Comparison of ENCODE assay signal across 2 cellular contexts in genomic region chr2:233572468-233572867, GRCh38.
TF ChIP-seq lines count a peak whose summit lies in the region.

No MANE protein-coding gene starts in this region.

TF ChIP-seq in HepG2, 621 proteins besides CTCF, POLR2A, EP300 and RAD21:
- TF ChIP-seq ZNF75D (CRISPR knock-in tag; IDR thresholded peaks at IDR 0.05; ENCODE audit: borderline replicate concordance) (no peak), POLR2AphosphoS5 (IDR thresholded peaks at IDR 0.05; ENCODE audit: low read depth, low read length) (no peak), ATF2 (CRISPR knock-in tag; IDR thresholded peaks at IDR 0.05) (no peak), MNT (IDR thresholded peaks at IDR 0.05) (0 out of 2 replicates have a peak, but pooled peaks have one; percentile 30)

TF ChIP-seq in K562, 482 proteins besides CTCF, POLR2A, EP300 and RAD21:
- TF ChIP-seq FOS (IDR thresholded peaks at IDR 0.05; ENCODE audit: extremely low read depth, insufficient read length), result no peak
- no peak for TF ChIP-seq RNF2 (IDR thresholded peaks at IDR 0.05)
- no peak for TF ChIP-seq CXXC5 (CRISPR knock-in tag; IDR thresholded peaks at IDR 0.05)
- no peak for TF ChIP-seq CAMTA2 (CRISPR knock-in tag; conservative IDR thresholded peaks at IDR 0.05)
- TF ChIP-seq, protein P1, sequence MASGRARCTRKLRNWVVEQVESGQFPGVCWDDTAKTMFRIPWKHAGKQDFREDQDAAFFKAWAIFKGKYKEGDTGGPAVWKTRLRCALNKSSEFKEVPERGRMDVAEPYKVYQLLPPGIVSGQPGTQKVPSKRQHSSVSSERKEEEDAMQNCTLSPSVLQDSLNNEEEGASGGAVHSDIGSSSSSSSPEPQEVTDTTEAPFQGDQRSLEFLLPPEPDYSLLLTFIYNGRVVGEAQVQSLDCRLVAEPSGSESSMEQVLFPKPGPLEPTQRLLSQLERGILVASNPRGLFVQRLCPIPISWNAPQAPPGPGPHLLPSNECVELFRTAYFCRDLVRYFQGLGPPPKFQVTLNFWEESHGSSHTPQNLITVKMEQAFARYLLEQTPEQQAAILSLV (tag; IDR thresholded peaks at IDR 0.05), result no peak
- TF ChIP-seq ZBTB33 (CRISPR knock-in tag; IDR thresholded peaks at IDR 0.05), result no peak
- no peak for TF ChIP-seq JUN (IDR thresholded peaks at IDR 0.05; ENCODE audit: borderline replicate concordance, low read depth, low read length)
- no peak for TF ChIP-seq JUN (CRISPR knock-in tag; IDR thresholded peaks at IDR 0.05; ENCODE audit: borderline replicate concordance)
- TF ChIP-seq TBL1XR1 (IDR thresholded peaks at IDR 0.05; ENCODE audit: low read length in 2 of 2), result no peak
- TF ChIP-seq, protein P2, sequence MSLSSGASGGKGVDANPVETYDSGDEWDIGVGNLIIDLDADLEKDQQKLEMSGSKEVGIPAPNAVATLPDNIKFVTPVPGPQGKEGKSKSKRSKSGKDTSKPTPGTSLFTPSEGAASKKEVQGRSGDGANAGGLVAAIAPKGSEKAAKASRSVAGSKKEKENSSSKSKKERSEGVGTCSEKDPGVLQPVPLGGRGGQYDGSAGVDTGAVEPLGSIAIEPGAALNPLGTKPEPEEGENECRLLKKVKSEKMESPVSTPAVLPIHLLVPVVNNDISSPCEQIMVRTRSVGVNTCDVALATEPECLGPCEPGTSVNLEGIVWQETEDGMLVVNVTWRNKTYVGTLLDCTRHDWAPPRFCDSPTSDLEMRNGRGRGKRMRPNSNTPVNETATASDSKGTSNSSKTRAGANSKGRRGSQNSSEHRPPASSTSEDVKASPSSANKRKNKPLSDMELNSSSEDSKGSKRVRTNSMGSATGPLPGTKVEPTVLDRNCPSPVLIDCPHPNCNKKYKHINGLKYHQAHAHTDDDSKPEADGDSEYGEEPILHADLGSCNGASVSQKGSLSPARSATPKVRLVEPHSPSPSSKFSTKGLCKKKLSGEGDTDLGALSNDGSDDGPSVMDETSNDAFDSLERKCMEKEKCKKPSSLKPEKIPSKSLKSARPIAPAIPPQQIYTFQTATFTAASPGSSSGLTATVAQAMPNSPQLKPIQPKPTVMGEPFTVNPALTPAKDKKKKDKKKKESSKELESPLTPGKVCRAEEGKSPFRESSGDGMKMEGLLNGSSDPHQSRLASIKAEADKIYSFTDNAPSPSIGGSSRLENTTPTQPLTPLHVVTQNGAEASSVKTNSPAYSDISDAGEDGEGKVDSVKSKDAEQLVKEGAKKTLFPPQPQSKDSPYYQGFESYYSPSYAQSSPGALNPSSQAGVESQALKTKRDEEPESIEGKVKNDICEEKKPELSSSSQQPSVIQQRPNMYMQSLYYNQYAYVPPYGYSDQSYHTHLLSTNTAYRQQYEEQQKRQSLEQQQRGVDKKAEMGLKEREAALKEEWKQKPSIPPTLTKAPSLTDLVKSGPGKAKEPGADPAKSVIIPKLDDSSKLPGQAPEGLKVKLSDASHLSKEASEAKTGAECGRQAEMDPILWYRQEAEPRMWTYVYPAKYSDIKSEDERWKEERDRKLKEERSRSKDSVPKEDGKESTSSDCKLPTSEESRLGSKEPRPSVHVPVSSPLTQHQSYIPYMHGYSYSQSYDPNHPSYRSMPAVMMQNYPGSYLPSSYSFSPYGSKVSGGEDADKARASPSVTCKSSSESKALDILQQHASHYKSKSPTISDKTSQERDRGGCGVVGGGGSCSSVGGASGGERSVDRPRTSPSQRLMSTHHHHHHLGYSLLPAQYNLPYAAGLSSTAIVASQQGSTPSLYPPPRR (CRISPR knock-in tag; IDR thresholded peaks at IDR 0.05; ENCODE audit: borderline replicate concordance), result no peak
- no peak for TF ChIP-seq ZEB2 (IDR thresholded peaks at IDR 0.05)
- TF ChIP-seq TFE3 (CRISPR knock-in tag; IDR thresholded peaks at IDR 0.05), result no peak
- TF ChIP-seq ARID3B (CRISPR knock-in tag; IDR thresholded peaks at IDR 0.05; ENCODE audit: borderline replicate concordance), result no peak
